Comparison of ENCODE assay signal across 1 cellular context in the genomic region with DNA sequence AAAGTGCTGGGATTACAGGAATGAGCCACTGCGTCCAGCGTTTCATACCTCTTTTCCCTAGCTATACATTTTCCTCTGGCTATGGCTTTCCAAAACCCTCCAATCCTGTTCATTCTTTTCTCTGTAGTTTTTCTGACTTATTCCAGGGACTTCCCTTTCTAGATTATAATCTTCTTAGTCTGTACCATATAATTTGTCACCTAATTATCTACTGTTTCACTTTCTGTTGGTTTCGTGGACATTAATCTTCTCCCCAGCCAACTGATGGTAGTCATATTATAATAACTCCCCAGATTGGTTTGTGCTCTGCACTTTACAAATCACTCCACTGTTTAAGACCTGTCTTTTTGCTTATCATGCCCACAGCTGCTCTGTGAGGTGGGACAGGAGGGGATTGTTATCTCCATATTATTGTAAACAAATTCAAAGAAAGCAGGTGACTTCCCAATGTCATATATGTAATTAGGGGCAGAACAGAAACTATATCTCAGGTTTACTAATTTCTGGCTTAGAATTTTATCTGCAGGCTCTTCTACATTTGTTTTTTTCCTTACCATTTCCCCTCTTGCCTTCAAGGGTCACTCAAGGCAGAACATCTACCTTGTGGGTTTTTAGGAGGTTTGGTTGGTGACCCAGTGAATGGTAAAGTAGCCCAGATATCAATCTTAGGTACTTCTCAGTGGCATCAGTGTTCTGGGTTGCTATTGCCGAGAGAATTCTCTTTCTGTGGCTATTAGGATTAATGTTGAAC.
TF ChIP-seq lines count a peak whose summit lies in the region.

No MANE protein-coding gene starts in this region.

TF ChIP-seq in endothelial cell of umbilical vein, 7 proteins besides CTCF, POLR2A, EP300 and RAD21 (continued from another document):
- TF ChIP-seq FOS (IDR thresholded peaks at IDR 0.05; ENCODE audit: borderline replicate concordance, insufficient read depth, low read length) = no peak
